In the genomic region with DNA sequence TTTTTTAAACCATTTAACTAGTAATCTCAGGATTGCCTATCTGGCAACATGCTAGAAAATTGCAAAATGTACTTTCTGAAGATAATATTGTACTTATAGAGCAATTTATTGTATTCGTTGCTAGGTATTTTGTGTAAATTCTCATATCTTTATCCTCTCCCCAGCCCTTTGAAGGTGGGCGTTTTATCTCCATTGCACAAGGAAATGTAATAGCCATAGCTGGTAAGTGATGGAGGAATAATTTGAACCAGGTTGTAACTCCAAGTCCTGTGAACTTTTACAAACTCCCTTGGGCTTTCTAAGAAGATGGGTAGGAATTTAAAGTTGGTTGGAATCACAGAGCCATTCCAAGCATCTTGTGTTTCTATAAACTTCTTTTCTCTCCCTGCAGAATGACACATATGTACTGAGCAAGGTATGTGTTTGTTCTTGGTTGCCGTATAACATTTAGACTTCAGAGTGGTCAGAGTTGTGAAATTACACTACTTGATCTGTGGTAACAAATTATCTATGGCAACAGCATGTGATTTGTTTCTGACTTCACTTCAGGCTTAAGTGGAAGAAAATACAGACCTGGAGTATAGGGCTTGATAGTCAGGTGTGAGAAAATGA, we compare ENCODE assay signal across 1 cellular context.
TF ChIP-seq lines count a peak whose summit lies in the region.

No MANE protein-coding gene starts in this region.

TF ChIP-seq in IMR-90, 13 proteins besides CTCF, POLR2A, EP300 and RAD21:
- TF ChIP-seq, protein P1, sequence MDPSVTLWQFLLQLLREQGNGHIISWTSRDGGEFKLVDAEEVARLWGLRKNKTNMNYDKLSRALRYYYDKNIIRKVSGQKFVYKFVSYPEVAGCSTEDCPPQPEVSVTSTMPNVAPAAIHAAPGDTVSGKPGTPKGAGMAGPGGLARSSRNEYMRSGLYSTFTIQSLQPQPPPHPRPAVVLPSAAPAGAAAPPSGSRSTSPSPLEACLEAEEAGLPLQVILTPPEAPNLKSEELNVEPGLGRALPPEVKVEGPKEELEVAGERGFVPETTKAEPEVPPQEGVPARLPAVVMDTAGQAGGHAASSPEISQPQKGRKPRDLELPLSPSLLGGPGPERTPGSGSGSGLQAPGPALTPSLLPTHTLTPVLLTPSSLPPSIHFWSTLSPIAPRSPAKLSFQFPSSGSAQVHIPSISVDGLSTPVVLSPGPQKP (IDR thresholded peaks at IDR 0.05; ENCODE audit: borderline replicate concordance, low read depth, low read length) = no peak
- TF ChIP-seq CEBPB (IDR thresholded peaks at IDR 0.05; ENCODE audit: low read depth, low read length) (peak; percentile 14; the same call in 1 of the 2 replicates), NFE2L2 (IDR thresholded peaks at IDR 0.05; ENCODE audit: low read depth, low read length) (no peak), BHLHE40 (IDR thresholded peaks at IDR 0.05; ENCODE audit: low read depth, low read length) (no peak)
